Comparison of ENCODE assay signal across 8 cellular contexts in genomic region chr12:79174656-79175055, GRCh38.
A peak's percentile ranks its signal among the peaks of the same experiment; 100 is the strongest.
DNase-seq lines count a peak whose midpoint lies in the region; ATAC-seq and TF ChIP-seq lines count a peak whose summit lies in the region.

No MANE protein-coding gene starts in this region.

- DNase-seq in Right ventricle myocardium inferior (ENCODE audit: missing footprints): no peak
- DNase-seq in right cardiac atrium: no peak
- peak; percentile 20 for DNase-seq in RWPE1 (ENCODE audit: low spot score)
- DNase-seq in kidney epithelial cell (ENCODE audit: low read depth): peak; percentile 9
- DNase-seq in GM19240 (ENCODE audit: insufficient read length, low spot score): no peak
- no peak for DNase-seq in stimulated activated CD4-positive, alpha-beta T cell treated with anti-CD3 and anti-CD28 coated beads, Interleukin-2, amount 100 ng/mL, for 24 hours
- no peak for DNase-seq in activated gamma-delta T cell (lab: John Stamatoyannopoulos, UW)

- H3K27ac ChIP-seq in right cardiac atrium (ENCODE audit: low read length): no peak overlapping the region
- H3K27ac ChIP-seq in RWPE1: no peak overlapping the region

- H3K4me1 ChIP-seq in right cardiac atrium (ENCODE audit: control insufficient read depth, insufficient read depth, low read length): no peaks in the 10 kb centered on the region

- POLR2A ChIA-PET in RWPE1 (lab: Yijun Ruan, JAX; ENCODE audit: low non-redundant PET): no interaction called here

- no peaks in the 10 kb centered on the region for H3K27me3 ChIP-seq in right cardiac atrium (ENCODE audit: control insufficient read depth, insufficient read depth)
- no peaks in the 10 kb centered on the region for H3K27me3 ChIP-seq in kidney epithelial cell (ENCODE audit: control insufficient read depth, insufficient read depth, low read length)

- intact Hi-C loops in Right ventricle myocardium inferior (cut with DNase I): loop anchor here (10.0 kb wide), 1 partner anchor 1170 kb away; no protein-coding TSS in a partner anchor
- intact Hi-C loops in right cardiac atrium (cut with DNase I): no loop called here

- TF ChIP-seq CTCF in RWPE1 (conservative IDR thresholded peaks at IDR 0.05; ENCODE audit: low read depth) (peak; percentile 27; the same call in 1 of the 2 replicates), kidney epithelial cell (IDR thresholded peaks at IDR 0.05; ENCODE audit: insufficient read depth, low read length, poor library complexity, severe bottlenecking) (peak; percentile 33)

- H3K36me3 ChIP-seq in kidney epithelial cell (ENCODE audit: control insufficient read depth, insufficient read depth, low read length): no peaks in the 10 kb centered on the region

- no peak overlapping the region for H3K4me3 ChIP-seq in right cardiac atrium (ENCODE audit: low read length)
- H3K4me3 ChIP-seq in kidney epithelial cell (ENCODE audit: low read depth, low read length): no peak overlapping the region

- 3% methylated on average over 1 of the region's 1 CpG for WGBS in right cardiac atrium

- ATAC-seq in Right ventricle myocardium inferior: peak; percentile 57
- no peak for ATAC-seq in right cardiac atrium
- peak; percentile 85 for ATAC-seq in HG03159 (IDR thresholded peaks at IDR 0.05; ENCODE audit: unreplicated experiment)

- H3K9me3 ChIP-seq in right cardiac atrium (ENCODE audit: control insufficient read depth, low read length): no peaks in the 10 kb centered on the region

- CTCF ChIA-PET in RWPE1 (lab: Yijun Ruan, JAX): interaction anchor here (0.6 to 1.2 kb wide), 7 partner anchors 9 to 1985 kb away, joined by 3 to 5 read pairs (median 4); no protein-coding TSS in a partner anchor

Comparison
In these comparisons a context has a peak if more than half of its experiments do, and no peak if none do; other contexts are left out.
1. ATAC-seq: peak in Right ventricle myocardium inferior (single experiment) and HG03159 (single experiment); none in right cardiac atrium (0 of 2).
2. DNase-seq: peak in RWPE1 (single experiment) and kidney epithelial cell (single experiment); none in Right ventricle myocardium inferior (single experiment), right cardiac atrium (0 of 3), GM19240 (single experiment), stimulated activated CD4-positive, alpha-beta T cell treated with anti-CD3 and anti-CD28 coated beads, Interleukin-2, amount 100 ng/mL, for 24 hours (0 of 2) and activated gamma-delta T cell (single experiment).